In the genomic region with DNA sequence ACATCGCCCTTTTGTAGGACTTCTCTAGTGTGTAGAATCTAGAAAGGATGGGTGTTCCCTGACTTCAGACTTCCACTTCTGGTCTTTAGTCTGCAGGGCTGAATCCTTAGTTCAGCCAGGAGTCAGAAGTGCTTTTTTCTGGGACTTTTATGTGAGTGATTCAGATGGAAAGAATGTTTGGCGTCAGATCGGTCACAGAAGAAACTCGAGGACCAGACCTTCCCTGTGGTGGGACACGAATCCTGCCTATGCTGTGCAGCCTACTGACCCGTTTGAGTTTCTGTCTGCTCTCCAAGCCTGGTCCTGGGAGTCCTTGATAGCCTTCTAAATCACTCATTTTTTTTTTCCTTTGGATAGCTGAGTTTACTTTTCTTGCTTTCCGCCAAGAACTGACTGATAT, we compare ENCODE assay signal across 14 cellular contexts.
DNase-seq lines count a peak whose midpoint lies in the region; ATAC-seq and TF ChIP-seq lines count a peak whose summit lies in the region.
"Had no signal": no experiment of that assay in that cellular context is flagged by ENCODE, and none has a peak within 500 bp of the region (broad histone marks: within the 10 kb centered on the region; RNA-seq: fewer than 3 reads in every experiment).

No MANE protein-coding gene starts in this region.

- no peaks in the 10 kb centered on the region for H3K27me3 Mint-ChIP-seq in natural killer cell (ENCODE audit: low read depth in 2 of 2)
- H3K27me3 Mint-ChIP-seq: IgD-negative memory B cell; stimulated activated memory B cell treated with anti-CD40 and anti-IgM and Interleukin-4, amounts not matched to agents 10 μg/mL and 1 μg/mL and 100 μg/mL, for 72 hours had no signal

- ATAC-seq in sciatic nerve (peak; percentile 88), natural killer cell (no peak), HG02885 (IDR thresholded peaks at IDR 0.05; ENCODE audit: poor library complexity, unreplicated experiment) (no peak)
- ATAC-seq: mucosa of descending colon; stimulated activated memory B cell treated with anti-CD40 and anti-IgM and Interleukin-4, amounts not matched to agents 10 μg/mL and 1 μg/mL and 100 μg/mL, for 72 hours had no signal

- no peaks in the 10 kb centered on the region for H3K9me3 Mint-ChIP-seq in natural killer cell
- H3K9me3 Mint-ChIP-seq: stimulated activated memory B cell treated with anti-CD40 and anti-IgM and Interleukin-4, amounts not matched to agents 10 μg/mL and 1 μg/mL and 100 μg/mL, for 72 hours had no signal

- H3K36me3 Mint-ChIP-seq in natural killer cell: no peaks in the 10 kb centered on the region
- H3K36me3 Mint-ChIP-seq: IgD-negative memory B cell; stimulated activated memory B cell treated with anti-CD40 and anti-IgM and Interleukin-4, amounts not matched to agents 10 μg/mL and 1 μg/mL and 100 μg/mL, for 72 hours had no signal

- intact Hi-C loops in sciatic nerve (cut with DNase I) (no loop called here), natural killer cell (cut with micrococcal nuclease) (no loop called here)

- DNase-seq in ELF-1 (ENCODE audit: low read depth, low spot score): peak; percentile 53
- peak; percentile 65 for DNase-seq in RPMI7951 (ENCODE audit: low read depth)
- peak; percentile 46 for DNase-seq in fibroblast of peridontal ligament (ENCODE audit: extremely low read depth)
- DNase-seq in sciatic nerve (ENCODE audit: low spot score): peak; percentile 57
- no peak for DNase-seq in natural killer cell
- DNase-seq in activated CD4-positive, alpha-beta T cell treated with anti-CD3 and anti-CD28 coated beads for 1 hour: no peak
- no peak for DNase-seq in stimulated activated naive CD4-positive, alpha-beta T cell (lab: John Stamatoyannopoulos, UW)
- DNase-seq: COR-L47, esophagus squamous epithelium, NCI-H2107 had no signal

- no peaks in the 10 kb centered on the region for H3K4me1 Mint-ChIP-seq in natural killer cell
- H3K4me1 Mint-ChIP-seq: IgD-negative memory B cell; stimulated activated memory B cell treated with anti-CD40 and anti-IgM and Interleukin-4, amounts not matched to agents 10 μg/mL and 1 μg/mL and 100 μg/mL, for 72 hours had no signal

- H3K4me3 Mint-ChIP-seq in natural killer cell: no peak overlapping the region
- H3K4me3 Mint-ChIP-seq: IgD-negative memory B cell; stimulated activated memory B cell treated with anti-CD40 and anti-IgM and Interleukin-4, amounts not matched to agents 10 μg/mL and 1 μg/mL and 100 μg/mL, for 72 hours had no signal

- no peak for TF ChIP-seq CTCF in natural killer cell (IDR thresholded peaks at IDR 0.05)

- no peak overlapping the region for H3K27ac Mint-ChIP-seq in natural killer cell
- H3K27ac Mint-ChIP-seq: IgD-negative memory B cell; stimulated activated memory B cell treated with anti-CD40 and anti-IgM and Interleukin-4, amounts not matched to agents 10 μg/mL and 1 μg/mL and 100 μg/mL, for 72 hours had no signal

Comparison
In these comparisons a context has a peak if more than half of its experiments do, and no peak if none do; other contexts are left out.
1. DNase-seq: peak in ELF-1 (single experiment), RPMI7951 (single experiment), fibroblast of peridontal ligament (single experiment) and sciatic nerve (single experiment); none in natural killer cell (single experiment), activated CD4-positive, alpha-beta T cell treated with anti-CD3 and anti-CD28 coated beads for 1 hour (single experiment) and stimulated activated naive CD4-positive, alpha-beta T cell (0 of 6).